3 cellular contexts compared by ENCODE assay signal in genomic region chr14:67996235-67996634, GRCh38.
A peak's percentile ranks its signal among the peaks of the same experiment; 100 is the strongest.
TF ChIP-seq lines count a peak whose summit lies in the region.

No MANE protein-coding gene starts in this region.

TF ChIP-seq in A549, 52 proteins besides CTCF, POLR2A, EP300 and RAD21:
- peak; percentile 81 for TF ChIP-seq ZC3H11A (IDR thresholded peaks at IDR 0.05)
- TF ChIP-seq HEYL (CRISPR knock-in tag; IDR thresholded peaks at IDR 0.05): no peak
- TF ChIP-seq TP53 (CRISPR knock-in tag; IDR thresholded peaks at IDR 0.05): no peak
- TF ChIP-seq RCOR1 (IDR thresholded peaks at IDR 0.05; ENCODE audit: low read depth, low read length): no peak

TF ChIP-seq in HCT116, 20 proteins besides CTCF, POLR2A, EP300 and RAD21:
- no peak for TF ChIP-seq SRF (IDR thresholded peaks at IDR 0.05; ENCODE audit: low read depth)
- TF ChIP-seq ELF1 (IDR thresholded peaks at IDR 0.05; ENCODE audit: borderline replicate concordance, low read depth): no peak
- TF ChIP-seq EGR1 (IDR thresholded peaks at IDR 0.05; ENCODE audit: low read depth): no peak
- TF ChIP-seq ZNF274 (IDR thresholded peaks at IDR 0.05; ENCODE audit: low read depth, low read length): no peak

TF ChIP-seq in IMR-90, 13 proteins besides CTCF, POLR2A, EP300 and RAD21:
- TF ChIP-seq CEBPB (IDR thresholded peaks at IDR 0.05; ENCODE audit: low read depth, low read length) (no peak), USF2 (IDR thresholded peaks at IDR 0.05; ENCODE audit: low read depth, low read length) (no peak), MAZ (IDR thresholded peaks at IDR 0.05; ENCODE audit: borderline replicate concordance, low read depth, low read length) (no peak), RFX5 (IDR thresholded peaks at IDR 0.05; ENCODE audit: low read depth, low read length) (no peak), BHLHE40 (IDR thresholded peaks at IDR 0.05; ENCODE audit: low read depth, low read length) (no peak), CHD1 (IDR thresholded peaks at IDR 0.05; ENCODE audit: low read depth, low read length) (no peak), FOS (IDR thresholded peaks at IDR 0.05; ENCODE audit: low read depth, low read length) (no peak), SMC3 (IDR thresholded peaks at IDR 0.05; ENCODE audit: low read depth, low read length) (no peak), RCOR1 (IDR thresholded peaks at IDR 0.05; ENCODE audit: insufficient replicate concordance, low read length) (no peak), MXI1 (IDR thresholded peaks at IDR 0.05; ENCODE audit: borderline replicate concordance, low read depth, low read length) (no peak), ELK1 (IDR thresholded peaks at IDR 0.05; ENCODE audit: borderline replicate concordance, low read depth, low read length) (no peak), MAFK (IDR thresholded peaks at IDR 0.05; ENCODE audit: low read depth, low read length) (no peak), NFE2L2 (IDR thresholded peaks at IDR 0.05; ENCODE audit: low read depth, low read length) (no peak)
